ENCODE assay signal across 20 cellular contexts in the genomic region with DNA sequence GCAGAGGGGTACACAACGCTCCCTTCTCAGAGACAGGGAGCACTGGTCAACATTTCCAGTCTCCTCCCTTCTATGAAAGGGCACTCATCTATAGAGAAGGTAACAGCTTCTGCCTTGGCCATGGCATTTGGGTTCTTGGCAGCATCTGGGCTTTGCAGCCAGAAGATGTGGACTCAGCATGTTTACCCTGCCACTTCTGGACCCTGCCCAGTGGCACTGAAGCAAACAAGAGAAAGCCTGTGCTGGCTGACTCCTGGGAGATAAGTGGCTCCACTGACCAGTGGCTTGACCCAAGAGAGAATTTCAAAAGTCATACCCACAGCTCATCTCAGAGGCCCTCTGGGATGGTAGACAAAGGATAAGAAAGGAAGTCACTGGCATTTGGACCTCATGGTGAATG. TPM values are rescaled to one million over a fixed set of nuclear protein-coding genes. Genes with fewer than 3 reads are reported as not detected.
DNase-seq lines count a peak whose midpoint lies in the region; TF ChIP-seq lines count a peak whose summit lies in the region.
"Had no signal": no experiment of that assay in that cellular context is flagged by ENCODE, and none has a peak within 500 bp of the region (broad histone marks: within the 10 kb centered on the region; RNA-seq: fewer than 3 reads in every experiment).

No MANE protein-coding gene starts in this region.

- POLR2A ChIA-PET in OCI-LY7 (lab: Charles Lee) = no interaction called here

- CTCF ChIA-PET in OCI-LY7 (lab: Charles Lee; ENCODE audit: unreplicated experiment) = interaction anchor here (0.5 to 0.6 kb wide), 2 partner anchors 37 to 1502 kb away, joined by 3 to 4 read pairs; no protein-coding TSS in a partner anchor

- H4K20me1 ChIP-seq in OCI-LY7 (ENCODE audit: insufficient read depth, low read length) = no peaks in the 10 kb centered on the region

- H3K27ac ChIP-seq in testis (no peak overlapping the region), OCI-LY7 (ENCODE audit: low read depth, low read length, poor library complexity, severe bottlenecking) (no peak overlapping the region)

- H3K27me3 ChIP-seq in testis = no peaks in the 10 kb centered on the region
- H3K27me3 ChIP-seq: BE2C had no signal

- no peak overlapping the region for H2AFZ ChIP-seq in OCI-LY7 (ENCODE audit: low read length)

- intact Hi-C loops in dendritic cell treated with granulocyte-macrophage colony-stimulating factor and Interleukin-4, amounts not matched to agents 40 ng/mL and 50 ng/mL, for 4 days (cut with micrococcal nuclease) = no loop called here
- intact Hi-C loops in testis (cut with DNase I; ENCODE audit: low total_unique reads) = no loop called here
- intact Hi-C loops in OCI-LY7 (cut with micrococcal nuclease; ENCODE audit: unreplicated experiment) = no loop called here

- H3K4me1 ChIP-seq in testis = peaks cover 34% of the 10 kb centered on the region
- H3K4me1 ChIP-seq in OCI-LY7 (ENCODE audit: insufficient read depth, low read length, poor library complexity, severe bottlenecking) = no peaks in the 10 kb centered on the region
- H3K4me1 ChIP-seq: BE2C had no signal

- peaks cover 63% of the 10 kb centered on the region for H3K36me3 Mint-ChIP-seq in dendritic cell treated with granulocyte-macrophage colony-stimulating factor and Interleukin-4, amounts not matched to agents 40 ng/mL and 50 ng/mL, for 4 days (ENCODE audit: low read depth)
- H3K36me3 Mint-ChIP-seq in neural crest cell (ENCODE audit: low read depth) = no peaks in the 10 kb centered on the region
- H3K36me3 Mint-ChIP-seq in type B pancreatic cell = no peaks in the 10 kb centered on the region

- H3K79me2 ChIP-seq in OCI-LY7 (ENCODE audit: insufficient read depth, low read depth, low read length) = no peaks in the 10 kb centered on the region

- BruUV-seq in OCI-LY7 (replicated peaks; lab: Mats Ljungman, UMichigan) = no TSS peak

- H3K4me3 Mint-ChIP-seq in dendritic cell treated with granulocyte-macrophage colony-stimulating factor and Interleukin-4, amounts not matched to agents 40 ng/mL and 50 ng/mL, for 4 days = no peak overlapping the region
- H3K4me3 Mint-ChIP-seq in neural crest cell (no peak overlapping the region), type B pancreatic cell (no peak overlapping the region)
- H3K4me3 Mint-ChIP-seq: CD4-positive, alpha-beta T cell had no signal

- peaks cover 25% of the 10 kb centered on the region for H3K27me3 Mint-ChIP-seq in dendritic cell treated with granulocyte-macrophage colony-stimulating factor and Interleukin-4, amounts not matched to agents 40 ng/mL and 50 ng/mL, for 4 days
- H3K27me3 Mint-ChIP-seq in neural crest cell (ENCODE audit: low read depth) = no peaks in the 10 kb centered on the region
- H3K27me3 Mint-ChIP-seq in type B pancreatic cell = peaks cover 13% of the 10 kb centered on the region

- H3K9me3 ChIP-seq in testis (no peaks in the 10 kb centered on the region), OCI-LY7 (ENCODE audit: low read length) (no peaks in the 10 kb centered on the region)
- H3K9me3 ChIP-seq: BE2C, Caco-2, SK-N-SH had no signal

- H3K36me3 ChIP-seq in testis (ENCODE audit: low read depth, missing control alignments) (no peaks in the 10 kb centered on the region), OCI-LY7 (ENCODE audit: insufficient read depth, low read length) (no peaks in the 10 kb centered on the region)
- H3K36me3 ChIP-seq: BE2C had no signal

- whole genome bisulfite sequencing in testis, 2 donors = 85 to 100% methylated on average over 1 of the region's 1 CpG

- no peaks in the 10 kb centered on the region for H3K9me3 Mint-ChIP-seq in dendritic cell treated with granulocyte-macrophage colony-stimulating factor and Interleukin-4, amounts not matched to agents 40 ng/mL and 50 ng/mL, for 4 days
- H3K9me3 Mint-ChIP-seq in neural crest cell = no peaks in the 10 kb centered on the region
- H3K9me3 Mint-ChIP-seq in type B pancreatic cell = no peaks in the 10 kb centered on the region
- H3K9me3 Mint-ChIP-seq: CD4-positive, alpha-beta T cell had no signal

- peak; percentile 19 for DNase-seq in NCI-H1092 treated with DMSO at 0.1 percent for 48 hours (lab: John Stamatoyannopoulos, UW)
- no peak for DNase-seq in NCI-H1092 (lab: John Stamatoyannopoulos, UW)
- DNase-seq in neural crest cell (ENCODE audit: low read depth, low spot score) = no peak
- no peak for DNase-seq in testis
- no peak for DNase-seq in type B pancreatic cell (ENCODE audit: extremely low spot score, unreplicated experiment)
- DNase-seq in cerebellar cortex (ENCODE audit: low spot score) = no peak
- no peak for DNase-seq in OCI-LY7 (ENCODE audit: low spot score)
- DNase-seq: BE2C; Caco-2; CD4-positive, alpha-beta T cell; NCI-H1417 treated with DMSO at 0.1 percent for 48 hours; NCI-H187 treated with DMSO at 0.1 percent for 48 hours; NCI-H446 treated with DMSO at 0.1 percent for 48 hours; NCI-H69; NK-92 treated with Interleukin-12 subunit alpha and Interleukin-12 subunit beta, amount 100 ng/mL, for 24 hours; OCI-M1; SHP77 treated with DMSO at 0.1 percent for 48 hours; SK-N-SH had no signal

- no peaks in the 10 kb centered on the region for H3K9me2 ChIP-seq in OCI-LY7 (ENCODE audit: insufficient read depth, low read length)
- H3K9me2 ChIP-seq: SK-N-SH had no signal

- H3K27ac Mint-ChIP-seq in dendritic cell treated with granulocyte-macrophage colony-stimulating factor and Interleukin-4, amounts not matched to agents 40 ng/mL and 50 ng/mL, for 4 days = peak overlapping the region; percentile 41
- H3K27ac Mint-ChIP-seq in neural crest cell (ENCODE audit: unreplicated experiment) (peak overlapping the region; percentile 48), type B pancreatic cell (no peak overlapping the region)
- H3K27ac Mint-ChIP-seq: CD4-positive, alpha-beta T cell had no signal

- peaks cover 76% of the 10 kb centered on the region for H3K4me1 Mint-ChIP-seq in dendritic cell treated with granulocyte-macrophage colony-stimulating factor and Interleukin-4, amounts not matched to agents 40 ng/mL and 50 ng/mL, for 4 days (ENCODE audit: low read depth)
- peaks cover under 1% of the 10 kb centered on the region for H3K4me1 Mint-ChIP-seq in neural crest cell
- peaks cover 21% of the 10 kb centered on the region for H3K4me1 Mint-ChIP-seq in type B pancreatic cell (ENCODE audit: unreplicated experiment)

- no peak overlapping the region for H3K4me3 ChIP-seq in testis
- no peak overlapping the region for H3K4me3 ChIP-seq in OCI-LY7 (ENCODE audit: low read depth, low read length, poor library complexity, severe bottlenecking)
- H3K4me3 ChIP-seq: K562 had no signal

- TF ChIP-seq POLR2A in testis (IDR thresholded peaks at IDR 0.05) = no peak

- no peak overlapping the region for H3K4me2 ChIP-seq in OCI-LY7 (ENCODE audit: low read length)
- H3K4me2 ChIP-seq: SK-N-SH had no signal

- TF ChIP-seq CTCF in neural crest cell (conservative IDR thresholded peaks at IDR 0.05) (no peak), testis (IDR thresholded peaks at IDR 0.05) (no peak), type B pancreatic cell (conservative IDR thresholded peaks at IDR 0.05) (no peak), OCI-LY7 (conservative IDR thresholded peaks at IDR 0.05; ENCODE audit: low read length) (no peak)

RNA-seq across cellular contexts. Expression of a gene that starts 8.0 kb away (rescaled TPM):
- total RNA-seq in neural crest cell = 0.39 and 0.82 TPM in 2 replicates
- 1 to 10 TPM; 3.9 to 4.0 TPM for total RNA-seq in testis
- 1.5 TPM for polyA plus RNA-seq in testis (ENCODE audit: insufficient read depth, low read depth, low replicate concordance)
- total RNA-seq in type B pancreatic cell (ENCODE audit: low replicate concordance) = 0.69 and 0.75 TPM in 2 replicates
- total RNA-seq in OCI-LY7 (2014; rRNA removed; shearing (Covaris generic)) = 0.63 and 0.85 TPM in 2 replicates
- 0.76 and 0.82 TPM in 2 replicates for total RNA-seq in OCI-LY7 (2022)
